ENCODE assay signal across 1 cellular context in genomic region chr17:78727057-78727456, GRCh38.
TF ChIP-seq lines count a peak whose summit lies in the region.

No MANE protein-coding gene starts in this region.

TF ChIP-seq in H1, 55 proteins besides CTCF, POLR2A, EP300 and RAD21:
- no peak for TF ChIP-seq JUND (IDR thresholded peaks at IDR 0.05; ENCODE audit: low read length)
- 0 out of 2 replicates have a peak, but pooled peaks have one; percentile 11 for TF ChIP-seq MAFK (IDR thresholded peaks at IDR 0.05; ENCODE audit: low read depth, low read length)
